In genomic region chr1:198556969-198557368, GRCh38 we compare ENCODE assay signal across 10 cellular contexts. TPM values are rescaled to one million over a fixed set of nuclear protein-coding genes. Genes with fewer than 3 reads are reported as not detected.
DNase-seq lines count a peak whose midpoint lies in the region; ATAC-seq and TF ChIP-seq lines count a peak whose summit lies in the region.
"Had no signal": no experiment of that assay in that cellular context is flagged by ENCODE, and none has a peak within 500 bp of the region (broad histone marks: within the 10 kb centered on the region; RNA-seq: fewer than 3 reads in every experiment).

No MANE protein-coding gene starts in this region.

- H3K9me3 ChIP-seq in A673 (ENCODE audit: low read depth, low read length, poor library complexity, severe bottlenecking), result no peaks in the 10 kb centered on the region

- no TSS peak for BruUV-seq in A673 (replicated peaks; lab: Mats Ljungman, UMichigan)

- no peaks in the 10 kb centered on the region for H3K36me3 Mint-ChIP-seq in activated B cell treated with CpG ODN at 0.5 μM for 24 hours (ENCODE audit: low read depth)

- H3K4me3 Mint-ChIP-seq in activated B cell treated with CpG ODN at 0.5 μM for 24 hours, result peak overlapping the region; percentile 52

- H3K27me3 ChIP-seq in A673 (replicated peaks; ENCODE audit: insufficient read depth, low read depth, low read length, poor library complexity), result no peaks in the 10 kb centered on the region

- H3K27me3 Mint-ChIP-seq in activated B cell treated with CpG ODN at 0.5 μM for 24 hours, result no peaks in the 10 kb centered on the region

- TF ChIP-seq CTCF in A673 (conservative IDR thresholded peaks at IDR 0.05; ENCODE audit: low read depth, low read length) (no peak), activated B cell treated with CpG ODN at 0.5 μM for 24 hours (IDR thresholded peaks at IDR 0.05) (no peak)

- intact Hi-C loops in A673 (cut with micrococcal nuclease; ENCODE audit: unreplicated experiment) (no loop called here), activated B cell treated with CpG ODN at 0.5 μM for 24 hours (cut with micrococcal nuclease) (loop anchor here (1.0 kb wide), 4 partner anchors 14 to 64 kb away; no protein-coding TSS in a partner anchor)

- H3K27ac Mint-ChIP-seq in activated B cell treated with CpG ODN at 0.5 μM for 24 hours, result peak overlapping the region; percentile 72

- CTCF ChIA-PET in A673 (lab: Charles Lee) (no interaction called here), activated B cell treated with CpG ODN at 0.5 μM for 24 hours (lab: Charles Lee) (interaction anchor here (0.9 to 1.3 kb wide), 4 partner anchors 13 to 128 kb away, joined by 3 to 4 read pairs (median 4); no protein-coding TSS in a partner anchor)

- DNase-seq in A673 (ENCODE audit: low spot score) (peak; percentile 11), activated B cell treated with CpG ODN at 0.5 μM for 24 hours (peak; percentile 26), fibroblast of peridontal ligament (ENCODE audit: extremely low read depth) (peak; percentile 43), COR-L47 (lab: John Stamatoyannopoulos, UW) (no peak), NCI-H187 (lab: John Stamatoyannopoulos, UW) (no peak)
- peak; percentile 23 to 29 for DNase-seq in stimulated activated CD8-positive, alpha-beta memory T cell treated with anti-CD3 and anti-CD28 coated beads, Interleukin-7, amount 100 ng/mL, for 1 hour (ENCODE audit: low read depth in 2 of 2)

- no peak overlapping the region for H3K27ac ChIP-seq in A673 (ENCODE audit: low read depth, low read length, poor library complexity, severe bottlenecking)
- H3K27ac ChIP-seq: C4-2B had no signal

- peaks cover 58% of the 10 kb centered on the region for H3K4me1 Mint-ChIP-seq in activated B cell treated with CpG ODN at 0.5 μM for 24 hours

- peaks cover 3% of the 10 kb centered on the region for H3K9me3 Mint-ChIP-seq in activated B cell treated with CpG ODN at 0.5 μM for 24 hours

- ATAC-seq in GM19397 (IDR thresholded peaks at IDR 0.05; ENCODE audit: unreplicated experiment) (peak; percentile 92), HG03439 (IDR thresholded peaks at IDR 0.05; ENCODE audit: unreplicated experiment) (peak; percentile 84), activated B cell treated with CpG ODN at 0.5 μM for 24 hours (ENCODE audit: low read depth) (peak; percentile 93)

- no peak overlapping the region for H3K4me3 ChIP-seq in A673 (ENCODE audit: low read depth, low read length, poor library complexity, severe bottlenecking)

- POLR2A ChIA-PET in A673 (lab: Charles Lee; ENCODE audit: low non-redundant PET), result no interaction called here
- POLR2A ChIA-PET in activated B cell treated with CpG ODN at 0.5 μM for 24 hours (lab: Charles Lee), result interaction anchor here (0.6 to 1.6 kb wide), 13 partner anchors 13 to 140 kb away, joined by 3 to 9 read pairs (median 5); partner anchors contain the start of gene PTPRC

- H3K36me3 ChIP-seq in A673 (ENCODE audit: insufficient read depth, low read length, poor library complexity, severe bottlenecking), result no peaks in the 10 kb centered on the region

- H3K4me1 ChIP-seq in A673 (ENCODE audit: insufficient read depth, low read length, poor library complexity, severe bottlenecking), result no peaks in the 10 kb centered on the region

RNA-seq across cellular contexts. Expression of gene ATP6V1G3, which starts 16.5 kb away (rescaled TPM):
- total RNA-seq in A673 (2021) (0.71 TPM in 1 of 2 replicates, not detected in the other), activated B cell treated with CpG ODN at 0.5 μM for 24 hours (not detected in 2 replicates)
- total RNA-seq: pulmonary artery endothelial cell had no signal

Comparison
In these comparisons a context has a peak if more than half of its experiments do, and no peak if none do; other contexts are left out.
1. DNase-seq: peak in A673 (single experiment), activated B cell treated with CpG ODN at 0.5 μM for 24 hours (single experiment), fibroblast of peridontal ligament (single experiment) and stimulated activated CD8-positive, alpha-beta memory T cell treated with anti-CD3 and anti-CD28 coated beads, Interleukin-7, amount 100 ng/mL, for 1 hour (2 of 2); none in COR-L47 (single experiment) and NCI-H187 (0 of 2).
2. Peak in every context shown above with its lines, with median percentiles within 50 percentile points of each other: ATAC-seq.